In the genomic region with DNA sequence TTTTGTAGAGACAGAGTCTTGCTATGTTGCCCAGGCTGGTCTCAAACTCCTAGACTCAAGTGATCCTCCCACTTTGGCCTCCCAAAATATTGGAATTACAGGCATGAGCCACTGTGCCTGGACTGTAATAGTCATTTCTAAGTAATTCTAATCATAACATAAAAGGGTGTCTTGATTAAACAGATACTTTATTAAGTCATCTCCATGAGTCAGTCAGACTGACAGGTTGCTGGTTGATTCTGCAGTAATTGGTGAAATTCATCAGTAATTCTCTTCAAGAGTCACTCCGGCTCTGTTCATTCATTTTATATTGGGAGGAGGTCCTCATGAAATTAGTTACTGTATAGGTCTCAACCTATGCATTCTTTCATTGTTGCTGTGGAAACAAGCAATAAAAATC, we compare ENCODE assay signal across 19 cellular contexts.
DNase-seq lines count a peak whose midpoint lies in the region; ATAC-seq, FAIRE-seq and TF ChIP-seq lines count a peak whose summit lies in the region.
"Had no signal": no experiment of that assay in that cellular context is flagged by ENCODE, and none has a peak within 500 bp of the region (broad histone marks: within the 10 kb centered on the region; RNA-seq: fewer than 3 reads in every experiment).

No MANE protein-coding gene starts in this region.

- no peak for ATAC-seq in heart right ventricle
- ATAC-seq in Right ventricle myocardium inferior, result no peak
- ATAC-seq in activated CD4-positive, alpha-beta T cell treated with anti-CD3 and anti-CD28 coated beads for 36 hours, result no peak
- ATAC-seq: activated naive CD8-positive, alpha-beta T cell treated with anti-CD3 and anti-CD28 coated beads, Interleukin-2, amount 50 U/mL, for 24 hours had no signal

- no peaks in the 10 kb centered on the region for H4K20me1 ChIP-seq in neural progenitor cell (ENCODE audit: low read depth)

- H3K4me3 ChIP-seq in heart right ventricle, result no peak overlapping the region
- no peak overlapping the region for H3K4me3 ChIP-seq in neural progenitor cell
- H3K4me3 ChIP-seq in tibial artery, result no peak overlapping the region
- H3K4me3 ChIP-seq: BLaER1 treated with 17β-estradiol and CSF1 and Interleukin-3, amounts not matched to agents 10 nM and 100 nM; left lung had no signal

- H3K9ac ChIP-seq in neural progenitor cell, result no peak overlapping the region
- H3K9ac ChIP-seq: BLaER1 treated with 17β-estradiol and CSF1 and Interleukin-3, amounts not matched to agents 10 nM and 100 nM had no signal

- H3K27me3 ChIP-seq in heart right ventricle (no peaks in the 10 kb centered on the region), neural progenitor cell (no peaks in the 10 kb centered on the region), tibial artery (no peaks in the 10 kb centered on the region)
- H3K27me3 ChIP-seq: BLaER1 treated with 17β-estradiol and CSF1 and Interleukin-3, amounts not matched to agents 10 nM and 100 nM had no signal

- H3K27ac ChIP-seq in heart right ventricle, result peak overlapping the region; percentile 42 to 96 (median 92)
- peak overlapping the region; percentile 91 for H3K27ac ChIP-seq in cingulate gyrus (ENCODE audit: low read depth, low read length)
- no peak overlapping the region for H3K27ac ChIP-seq in neural progenitor cell
- H3K27ac ChIP-seq in tibial artery, result peak overlapping the region; percentile 76 to 89
- H3K27ac ChIP-seq: BLaER1 treated with 17β-estradiol and CSF1 and Interleukin-3, amounts not matched to agents 10 nM and 100 nM; left lung had no signal

- peaks cover 0 to 23% (median 0%) of the 10 kb centered on the region in 9 donors for H3K36me3 ChIP-seq in heart right ventricle
- no peaks in the 10 kb centered on the region for H3K36me3 ChIP-seq in neural progenitor cell
- H3K36me3 ChIP-seq in tibial artery, result peaks cover 6 to 13% (median 12%) of the 10 kb centered on the region in 3 donors

- H3K79me2 ChIP-seq in neural progenitor cell (ENCODE audit: low read depth), result no peaks in the 10 kb centered on the region

- WGBS in heart right ventricle, 2 donors, result 37 to 42% methylated on average over 1 of the region's 1 CpG

- intact Hi-C loops in heart right ventricle (cut with DNase I), result loop anchor here in 5 of 10 donors (5.0 to 10.0 kb wide), 3 partner anchors 82 to 90 kb away; a partner anchor contains a TSS
- intact Hi-C loops in Right ventricle myocardium inferior (cut with DNase I), result loop anchor here (5.0 kb wide), 3 partner anchors 32 to 102 kb away; a partner anchor contains a TSS
- intact Hi-C loops in tibial artery (cut with DNase I; ENCODE audit: low total_unique reads), result loop anchor here (5.0 kb wide), 1 partner anchor 87 kb away; a partner anchor contains a TSS
- intact Hi-C loops in activated CD4-positive, alpha-beta T cell treated with anti-CD3 and anti-CD28 coated beads for 36 hours (cut with DNase I, micrococcal nuclease), result no loop called here

- H3K27ac Mint-ChIP-seq in neural progenitor cell, result no peak overlapping the region
- no peak overlapping the region for H3K27ac Mint-ChIP-seq in activated CD4-positive, alpha-beta T cell treated with anti-CD3 and anti-CD28 coated beads for 36 hours
- H3K27ac Mint-ChIP-seq: activated CD4-positive, alpha-beta T cell treated with anti-CD3 and anti-CD28 coated beads, Interleukin-2, amount 10 ng/mL, durations not matched to agents 7 days and 5 days; activated naive CD8-positive, alpha-beta T cell treated with anti-CD3 and anti-CD28 coated beads, Interleukin-2, amount 50 U/mL, for 24 hours; T-helper 1 cell treated with Interleukin-12 subunit alpha and Interleukin-12 subunit beta and Interleukin-4 antibody, amounts not matched to agents 30 μg/mL and 1 μg/mL, for 36 hours had no signal

- H2AFZ ChIP-seq in neural progenitor cell (replicated peaks), result peak overlapping the region; percentile 74

- H3K9me3 Mint-ChIP-seq in neural progenitor cell, result no peaks in the 10 kb centered on the region
- H3K9me3 Mint-ChIP-seq in activated CD4-positive, alpha-beta T cell treated with anti-CD3 and anti-CD28 coated beads for 36 hours (ENCODE audit: low read depth), result no peaks in the 10 kb centered on the region
- H3K9me3 Mint-ChIP-seq: activated CD4-positive, alpha-beta T cell treated with anti-CD3 and anti-CD28 coated beads, Interleukin-2, amount 10 ng/mL, durations not matched to agents 7 days and 5 days; activated naive CD8-positive, alpha-beta T cell treated with anti-CD3 and anti-CD28 coated beads, Interleukin-2, amount 50 U/mL, for 24 hours; neural crest cell; T-helper 1 cell treated with Interleukin-12 subunit alpha and Interleukin-12 subunit beta and Interleukin-4 antibody, amounts not matched to agents 30 μg/mL and 1 μg/mL, for 36 hours had no signal

- no peak overlapping the region for H3K4me3 Mint-ChIP-seq in neural progenitor cell
- no peak overlapping the region for H3K4me3 Mint-ChIP-seq in activated CD4-positive, alpha-beta T cell treated with anti-CD3 and anti-CD28 coated beads for 36 hours
- H3K4me3 Mint-ChIP-seq: activated CD4-positive, alpha-beta T cell treated with anti-CD3 and anti-CD28 coated beads, Interleukin-2, amount 10 ng/mL, durations not matched to agents 7 days and 5 days; activated naive CD8-positive, alpha-beta T cell treated with anti-CD3 and anti-CD28 coated beads, Interleukin-2, amount 50 U/mL, for 24 hours; neural crest cell; T-helper 1 cell treated with Interleukin-12 subunit alpha and Interleukin-12 subunit beta and Interleukin-4 antibody, amounts not matched to agents 30 μg/mL and 1 μg/mL, for 36 hours had no signal

- TF ChIP-seq CTCF in heart right ventricle (IDR thresholded peaks at IDR 0.05) (no peak), neural progenitor cell (IDR thresholded peaks at IDR 0.05) (no peak), tibial artery (IDR thresholded peaks at IDR 0.05) (no peak), GM10248 (IDR thresholded peaks at IDR 0.05; ENCODE audit: control extremely low read depth, extremely low read depth, low read depth, missing control alignments) (no peak)

- POLR2A ChIA-PET in activated CD4-positive, alpha-beta T cell treated with anti-CD3 and anti-CD28 coated beads for 36 hours (lab: Charles Lee), result no interaction called here
- POLR2A ChIA-PET in GM10248 (lab: Yijun Ruan, JAX), result no interaction called here

- H3K4me2 ChIP-seq in neural progenitor cell, result no peak overlapping the region

- CTCF ChIA-PET in activated CD4-positive, alpha-beta T cell treated with anti-CD3 and anti-CD28 coated beads for 36 hours (lab: Charles Lee), result interaction anchor here (0.6 to 1.2 kb wide), 2 partner anchors 32 to 450 kb away, joined by 3 to 4 read pairs; no protein-coding TSS in a partner anchor
- CTCF ChIA-PET in GM10248 (lab: Yijun Ruan, JAX), result interaction anchor here (1.3 kb wide), 1 partner anchor 28 kb away, joined by 3 read pairs; no protein-coding TSS in a partner anchor

- no peak for FAIRE-seq in frontal cortex (lab: Jason Lieb, UNC)

- peaks cover 10% of the 10 kb centered on the region for H3K27me3 Mint-ChIP-seq in neural progenitor cell (ENCODE audit: insufficient read depth, low read depth)
- H3K27me3 Mint-ChIP-seq in activated CD4-positive, alpha-beta T cell treated with anti-CD3 and anti-CD28 coated beads for 36 hours, result peaks cover 1% of the 10 kb centered on the region
- H3K27me3 Mint-ChIP-seq: activated naive CD8-positive, alpha-beta T cell treated with anti-CD3 and anti-CD28 coated beads, Interleukin-2, amount 50 U/mL, for 24 hours had no signal

- no peaks in the 10 kb centered on the region for H3F3A ChIP-seq in neural progenitor cell (ENCODE audit: low read depth)

- DNase-seq in heart right ventricle (no peak), Right ventricle myocardium inferior (ENCODE audit: missing footprints) (no peak), neural progenitor cell (ENCODE audit: low spot score) (no peak), tibial artery (no peak), frontal cortex (ENCODE audit: low spot score in 2 of 2) (no peak), GM10248 (ENCODE audit: extremely low spot score) (no peak)
- no peak for DNase-seq in activated CD4-positive, alpha-beta T cell treated with anti-CD3 and anti-CD28 coated beads for 36 hours
- DNase-seq: activated CD4-positive, alpha-beta T cell treated with anti-CD3 and anti-CD28 coated beads, Interleukin-2, amount 10 ng/mL, durations not matched to agents 7 days and 5 days; activated CD8-positive, alpha-beta memory T cell treated with anti-CD3 and anti-CD28 coated beads, Interleukin-2, amount 50 U/mL, for 4 hours; activated effector memory CD4-positive, alpha-beta T cell treated with Interleukin-2 at 50 U/mL for 16 hours; activated naive CD8-positive, alpha-beta T cell treated with anti-CD3 and anti-CD28 coated beads, Interleukin-2, amount 50 U/mL, for 24 hours; central memory CD4-positive, alpha-beta T cell; left lung; NCI-H1436 treated with DMSO at 0.1 percent for 48 hours; NCI-H526 treated with DMSO at 0.1 percent for 48 hours had no signal

- peaks cover 42% of the 10 kb centered on the region for H3K4me1 Mint-ChIP-seq in neural progenitor cell
- peaks cover under 1% of the 10 kb centered on the region for H3K4me1 Mint-ChIP-seq in activated CD4-positive, alpha-beta T cell treated with anti-CD3 and anti-CD28 coated beads for 36 hours

- H3K36me3 Mint-ChIP-seq in neural progenitor cell, result no peaks in the 10 kb centered on the region
- H3K36me3 Mint-ChIP-seq in activated CD4-positive, alpha-beta T cell treated with anti-CD3 and anti-CD28 coated beads for 36 hours (ENCODE audit: low read depth), result no peaks in the 10 kb centered on the region

- H3K4me1 ChIP-seq in heart right ventricle (peaks cover 13 to 73% (median 44%) of the 10 kb centered on the region in 9 donors), neural progenitor cell (peaks cover 18% of the 10 kb centered on the region), tibial artery (peaks cover 6 to 70% (median 34%) of the 10 kb centered on the region in 4 donors)
- H3K4me1 ChIP-seq: left lung had no signal

- no peaks in the 10 kb centered on the region for H3K9me3 ChIP-seq in heart right ventricle
- no peaks in the 10 kb centered on the region for H3K9me3 ChIP-seq in neural progenitor cell (ENCODE audit: low read depth)
- H3K9me3 ChIP-seq in tibial artery, result no peaks in the 10 kb centered on the region
- H3K9me3 ChIP-seq: BLaER1 treated with 17β-estradiol and CSF1 and Interleukin-3, amounts not matched to agents 10 nM and 100 nM; left lung had no signal

Comparison
In these comparisons a context has a peak if more than half of its experiments do, and no peak if none do; other contexts are left out.
1. intact Hi-C loops: an anchor here in Right ventricle myocardium inferior (5.0 kb wide) and tibial artery (5.0 kb wide); none called in activated CD4-positive, alpha-beta T cell treated with anti-CD3 and anti-CD28 coated beads for 36 hours.